ENCODE assay signal across 8 cellular contexts in the genomic region with DNA sequence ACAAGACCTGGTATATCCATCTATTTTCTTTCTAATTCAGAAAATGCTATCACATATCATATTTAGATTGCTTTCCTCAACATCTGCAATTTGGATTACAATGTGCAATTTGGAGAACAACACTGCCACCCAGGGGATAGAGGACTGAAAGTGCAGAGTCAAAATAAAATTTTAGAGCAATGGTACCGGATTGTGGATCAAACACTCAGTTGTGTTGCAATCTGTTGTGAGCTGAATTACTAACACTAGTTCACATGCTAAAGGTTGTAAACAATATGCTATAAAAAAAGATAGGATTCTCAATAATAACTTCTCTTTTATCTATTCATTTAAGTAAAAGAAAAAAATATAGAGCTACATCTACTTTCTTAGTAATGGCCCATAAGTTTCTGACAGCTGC. TPM values are rescaled to one million over a fixed set of nuclear protein-coding genes. Genes with fewer than 3 reads are reported as not detected.
DNase-seq lines count a peak whose midpoint lies in the region; ATAC-seq and TF ChIP-seq lines count a peak whose summit lies in the region.

No MANE protein-coding gene starts in this region.

- ATAC-seq in SK-N-SH treated with all-trans-retinoic acid at 6 μM for 48 hours = peak; percentile 83
- ATAC-seq in HG03457 (IDR thresholded peaks at IDR 0.05; ENCODE audit: unreplicated experiment) = no peak

- TF ChIP-seq CTCF in GM20000 (IDR thresholded peaks at IDR 0.05; ENCODE audit: extremely low read depth, missing control alignments) (peak; percentile 16), fibroblast of the aortic adventitia (IDR thresholded peaks at IDR 0.05; ENCODE audit: insufficient read depth, low read length) (peak; percentile 75)

- DNase-seq in DMS 273 (lab: John Stamatoyannopoulos, UW; ENCODE audit: unreplicated experiment) = peak; percentile 70
- no peak for DNase-seq in DMS 273 treated with DMSO at 0.1 percent for 48 hours (lab: John Stamatoyannopoulos, UW)
- peak; percentile 34 for DNase-seq in GM20000 (ENCODE audit: low spot score)
- DNase-seq in M059J (ENCODE audit: low read depth) = peak; percentile 37
- peak; percentile 74 for DNase-seq in fibroblast of the aortic adventitia (ENCODE audit: low read depth)
- peak; percentile 10 for DNase-seq in retina

- H3K4me3 ChIP-seq in fibroblast of the aortic adventitia (ENCODE audit: low read depth, low read length) = no peak overlapping the region

TF ChIP-seq in SK-N-SH treated with all-trans-retinoic acid at 6 μM for 48 hours, 23 proteins besides CTCF, POLR2A, EP300 and RAD21:
- no peak for TF ChIP-seq ESRRG (CRISPR knock-in tag; IDR thresholded peaks at IDR 0.05)
- TF ChIP-seq ZNF8 (CRISPR knock-in tag; IDR thresholded peaks at IDR 0.05) = no peak
- TF ChIP-seq ZNF70 (CRISPR knock-in tag; IDR thresholded peaks at IDR 0.05) = no peak
- TF ChIP-seq ZC3H10 (CRISPR knock-in tag; IDR thresholded peaks at IDR 0.05) = no peak
- TF ChIP-seq ZNF565 (CRISPR knock-in tag; conservative IDR thresholded peaks at IDR 0.05; ENCODE audit: low read depth) = no peak
- no peak for TF ChIP-seq GLIS3 (CRISPR knock-in tag; IDR thresholded peaks at IDR 0.05)
- TF ChIP-seq CSDC2 (CRISPR knock-in tag; IDR thresholded peaks at IDR 0.05) = no peak
- no peak for TF ChIP-seq RARB (CRISPR knock-in tag; IDR thresholded peaks at IDR 0.05)
- TF ChIP-seq ARNTL (CRISPR knock-in tag; IDR thresholded peaks at IDR 0.05; ENCODE audit: borderline replicate concordance, low read depth) = no peak
- no peak for TF ChIP-seq PPARA (CRISPR knock-in tag; IDR thresholded peaks at IDR 0.05; ENCODE audit: borderline replicate concordance)
- no peak for TF ChIP-seq POU6F1 (CRISPR knock-in tag; IDR thresholded peaks at IDR 0.05; ENCODE audit: borderline replicate concordance, low read depth)
- TF ChIP-seq TSHZ2 (CRISPR knock-in tag; IDR thresholded peaks at IDR 0.05) = no peak
- no peak for TF ChIP-seq ISL1 (CRISPR knock-in tag; IDR thresholded peaks at IDR 0.05)
- no peak for TF ChIP-seq ZFP30 (CRISPR knock-in tag; IDR thresholded peaks at IDR 0.05)
- TF ChIP-seq TOX (CRISPR knock-in tag; IDR thresholded peaks at IDR 0.05; ENCODE audit: borderline replicate concordance) = no peak
- no peak; the same call in 1 of the 2 replicates for TF ChIP-seq TCF4 (CRISPR knock-in tag; IDR thresholded peaks at IDR 0.05; ENCODE audit: borderline replicate concordance)

RNA-seq across cellular contexts. Expression of gene SRFBP1, which starts 11.9 kb away (rescaled TPM):
- 11.2 and 11.7 TPM in 2 replicates for total RNA-seq in M059J (2014; rRNA removed; shearing (Covaris generic))
- 14.8 and 22.0 TPM in 2 replicates for total RNA-seq in fibroblast of the aortic adventitia (ENCODE audit: low replicate concordance)
